Comparison of ENCODE assay signal across 8 cellular contexts in genomic region chr3:130893240-130894129, GRCh38. TPM values are rescaled to one million over a fixed set of nuclear protein-coding genes. Genes with fewer than 3 reads are reported as not detected.
DNase-seq lines count a peak whose midpoint lies in the region; ATAC-seq and TF ChIP-seq lines count a peak whose summit lies in the region.

TSS of gene ATP2C1 (plus strand) at chr3:130894084. CDS start at chr3:130894770, 686 bp downstream.

- peak; percentile 85 for ATAC-seq in HG02870 (IDR thresholded peaks at IDR 0.05; ENCODE audit: unreplicated experiment)
- peak; percentile 98 to 99 for ATAC-seq in left cardiac atrium
- ATAC-seq in upper lobe of right lung, result peak; percentile 98

- H3K9me3 ChIP-seq in upper lobe of right lung, result no peaks in the 10 kb centered on the region

- intact Hi-C loops in left cardiac atrium (cut with DNase I) (loop anchor here (2.0 to 5.0 kb wide), 2 partner anchors 131 to 135 kb away; no protein-coding TSS in a partner anchor), posterior vena cava (cut with DNase I) (loop anchor here (10.0 kb wide), 1 partner anchor 139 kb away; no protein-coding TSS in a partner anchor), upper lobe of right lung (cut with DNase I) (loop anchor here (10.0 kb wide), 1 partner anchor 129 kb away; no protein-coding TSS in a partner anchor)

- H3K4me1 ChIP-seq in upper lobe of right lung, result peaks cover 17% of the 10 kb centered on the region

- no peaks in the 10 kb centered on the region for H3K36me3 ChIP-seq in upper lobe of right lung

- TF ChIP-seq CTCF in GM13976 (IDR thresholded peaks at IDR 0.05; ENCODE audit: borderline replicate concordance, control extremely low read depth, extremely low read depth, insufficient read depth, missing control alignments) (no peak), upper lobe of right lung (IDR thresholded peaks at IDR 0.05) (no peak)

- in situ Hi-C loops in GM13976 (cut with MboI; ENCODE audit: low sequenced_read_pairs, unreplicated experiment), result loop anchor here (5.0 kb wide), 1 partner anchor 131 kb away; no protein-coding TSS in a partner anchor

- H3K27ac ChIP-seq in upper lobe of right lung, result peak within 1 kb of the TSS; percentile 98

- H3K4me3 ChIP-seq in upper lobe of right lung, result peak within 1 kb of the TSS; percentile 91

- DNase-seq in GM13976 (ENCODE audit: low spot score) (peak; percentile 95), NCI-H146 (lab: John Stamatoyannopoulos, UW) (peak; percentile 100), T-helper 1 cell (peak; percentile 83 to 93 (median 87)), amniotic epithelial cell (ENCODE audit: low read depth) (peak; percentile 91), left cardiac atrium (peak; percentile 97), posterior vena cava (ENCODE audit: low spot score) (peak; percentile 99), upper lobe of right lung (peak; percentile 98)

- no peaks in the 10 kb centered on the region for H3K27me3 ChIP-seq in upper lobe of right lung

RNA-seq across cellular contexts. Expression of gene ATP2C1, which starts in this region (rescaled TPM):
- 10 to 100 TPM; 51.0 to 51.9 TPM for total RNA-seq in left cardiac atrium
- total RNA-seq in posterior vena cava, result 10 to 100 TPM; 46.5 to 47.1 TPM
- total RNA-seq in upper lobe of right lung, result 142 TPM

Comparison
In these comparisons a context has a peak if more than half of its experiments do, and no peak if none do; other contexts are left out.
1. Peak in every context shown above with its lines: DNase-seq, ATAC-seq, H3K4me3 ChIP-seq and H3K27ac ChIP-seq.